12 cellular contexts compared by ENCODE assay signal in the genomic region with DNA sequence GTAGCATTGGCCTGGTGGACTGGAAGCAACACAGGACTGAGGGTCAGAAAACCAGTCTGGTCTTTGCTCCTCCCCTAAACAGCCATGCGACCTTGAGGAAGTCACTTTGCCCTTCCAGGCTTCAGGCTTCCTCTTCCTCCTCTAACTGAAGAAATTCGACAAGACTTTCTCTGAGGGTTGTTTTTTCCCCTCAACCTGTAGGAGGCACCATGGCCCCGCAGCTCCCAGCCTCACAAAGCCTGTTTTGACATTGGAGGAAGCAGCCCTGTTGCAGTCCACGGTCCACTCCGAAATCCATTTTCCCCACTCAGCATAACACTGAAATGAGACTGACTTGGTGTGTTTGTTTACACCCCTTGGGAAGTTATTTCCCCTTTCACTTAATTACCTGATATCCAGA. TPM values are rescaled to one million over a fixed set of nuclear protein-coding genes. Genes with fewer than 3 reads are reported as not detected.
A peak's percentile ranks its signal among the peaks of the same experiment; 100 is the strongest.
DNase-seq lines count a peak whose midpoint lies in the region; ATAC-seq and TF ChIP-seq lines count a peak whose summit lies in the region.
"Had no signal": no experiment of that assay in that cellular context is flagged by ENCODE, and none has a peak within 500 bp of the region (broad histone marks: within the 10 kb centered on the region; RNA-seq: fewer than 3 reads in every experiment).

No MANE protein-coding gene starts in this region.

- no peak overlapping the region for H3K27ac Mint-ChIP-seq in chondrocyte (ENCODE audit: unreplicated experiment)
- no peak overlapping the region for H3K27ac Mint-ChIP-seq in activated CD8-positive, alpha-beta memory T cell treated with anti-CD3 and anti-CD28 coated beads, Interleukin-2, amount 10 ng/mL, durations not matched to agents 7 days and 5 days

- no peaks in the 10 kb centered on the region for H3K4me1 Mint-ChIP-seq in chondrocyte (ENCODE audit: low read depth)
- no peaks in the 10 kb centered on the region for H3K4me1 Mint-ChIP-seq in activated CD8-positive, alpha-beta memory T cell treated with anti-CD3 and anti-CD28 coated beads, Interleukin-2, amount 10 ng/mL, durations not matched to agents 7 days and 5 days
- H3K4me1 Mint-ChIP-seq: central memory CD8-positive, alpha-beta T cell had no signal

- no peak overlapping the region for H3K23ac ChIP-seq in mesendoderm (ENCODE audit: low read length)

- no peaks in the 10 kb centered on the region for H3K36me3 Mint-ChIP-seq in chondrocyte (ENCODE audit: low read depth)
- no peaks in the 10 kb centered on the region for H3K36me3 Mint-ChIP-seq in activated CD8-positive, alpha-beta memory T cell treated with anti-CD3 and anti-CD28 coated beads, Interleukin-2, amount 10 ng/mL, durations not matched to agents 7 days and 5 days

- no peak overlapping the region for H4K8ac ChIP-seq in mesendoderm (ENCODE audit: low read depth, low read length)

- no peaks in the 10 kb centered on the region for H3K9me3 Mint-ChIP-seq in chondrocyte (ENCODE audit: low read depth)
- H3K9me3 Mint-ChIP-seq in activated CD8-positive, alpha-beta memory T cell treated with anti-CD3 and anti-CD28 coated beads, Interleukin-2, amount 10 ng/mL, durations not matched to agents 7 days and 5 days (ENCODE audit: low read depth) = no peaks in the 10 kb centered on the region
- H3K9me3 Mint-ChIP-seq: central memory CD8-positive, alpha-beta T cell had no signal

- peaks cover 2% of the 10 kb centered on the region for H3K4me1 ChIP-seq in mesendoderm (ENCODE audit: control insufficient read depth, low read depth, low read length)

- TF ChIP-seq CTCF in C4-2B (conservative IDR thresholded peaks at IDR 0.05) = peak; percentile 82
- TF ChIP-seq CTCF in HL-60 (IDR thresholded peaks at IDR 0.05; ENCODE audit: insufficient read depth, low read length) = no peak
- TF ChIP-seq CTCF in chondrocyte (IDR thresholded peaks at IDR 0.05) = peak; percentile 69

- no CpG with 5 or more reads among the region's 5 CpGs for WGBS in mesendoderm (ENCODE audit: extremely low coverage, insufficient coverage, low lambda C conversion rate)

- H3K9ac ChIP-seq in mesendoderm (ENCODE audit: low read length) = no peak overlapping the region

- no peaks in the 10 kb centered on the region for H3K36me3 ChIP-seq in mesendoderm (ENCODE audit: control insufficient read depth, insufficient read depth, low read length)

- no peaks in the 10 kb centered on the region for H3K79me2 ChIP-seq in mesendoderm (ENCODE audit: control insufficient read depth, insufficient read depth, low read length)

- H3K4me2 ChIP-seq in mesendoderm (ENCODE audit: low read length) = no peak overlapping the region

- H3K4ac ChIP-seq in mesendoderm (ENCODE audit: low read depth, low read length) = no peak overlapping the region

- H3K27ac ChIP-seq in C4-2B (no peak overlapping the region), HL-60 (replicated peaks) (no peak overlapping the region), mesendoderm (ENCODE audit: low read depth, low read length) (no peak overlapping the region)

- H3K4me3 ChIP-seq in HL-60 (replicated peaks; ENCODE audit: insufficient read depth, low read length) (no peak overlapping the region), mesendoderm (ENCODE audit: low read length) (no peak overlapping the region)

- no peak overlapping the region for H4K5ac ChIP-seq in mesendoderm (ENCODE audit: low read length)

- no peak overlapping the region for H3K18ac ChIP-seq in mesendoderm (ENCODE audit: low read length)

- H3K4me3 Mint-ChIP-seq in chondrocyte (ENCODE audit: unreplicated experiment) = no peak overlapping the region
- no peak overlapping the region for H3K4me3 Mint-ChIP-seq in activated CD8-positive, alpha-beta memory T cell treated with anti-CD3 and anti-CD28 coated beads, Interleukin-2, amount 10 ng/mL, durations not matched to agents 7 days and 5 days
- H3K4me3 Mint-ChIP-seq: central memory CD8-positive, alpha-beta T cell had no signal

- H3K27me3 Mint-ChIP-seq in chondrocyte (ENCODE audit: low read depth) = peaks cover 17% of the 10 kb centered on the region
- no peaks in the 10 kb centered on the region for H3K27me3 Mint-ChIP-seq in activated CD8-positive, alpha-beta memory T cell treated with anti-CD3 and anti-CD28 coated beads, Interleukin-2, amount 10 ng/mL, durations not matched to agents 7 days and 5 days

- DNase-seq in HL-60 (ENCODE audit: low read depth in 1 of 2, low spot score in 1 of 2) (peak; percentile 17 to 28), chondrocyte (ENCODE audit: low spot score) (no peak), mesendoderm (peak; percentile 75)
- no peak for DNase-seq in activated CD8-positive, alpha-beta memory T cell treated with anti-CD3 and anti-CD28 coated beads, Interleukin-2, amount 10 ng/mL, durations not matched to agents 7 days and 5 days
- no peak for DNase-seq in activated CD8-positive, alpha-beta memory T cell treated with anti-CD3 and anti-CD28 coated beads, Interleukin-2, amount 50 U/mL, for 48 hours
- DNase-seq in activated CD4-positive, alpha-beta T cell treated with anti-CD3 and anti-CD28 coated beads for 48 hours = no peak
- DNase-seq: mammary epithelial cell, MM.1S had no signal

- no peak overlapping the region for H2BK5ac ChIP-seq in mesendoderm (ENCODE audit: low read length)

- H3K27me3 ChIP-seq in HL-60 (ENCODE audit: insufficient read depth, poor library complexity, severe bottlenecking) (no peaks in the 10 kb centered on the region), mesendoderm (ENCODE audit: insufficient read depth, low read length, poor library complexity) (no peaks in the 10 kb centered on the region)

- H3K56ac ChIP-seq in mesendoderm (ENCODE audit: low read length) = no peak overlapping the region

- H2AK5ac ChIP-seq in mesendoderm (ENCODE audit: low read length) = no peak overlapping the region

- no peak overlapping the region for H2BK15ac ChIP-seq in mesendoderm (replicated peaks; ENCODE audit: low read depth)

- no peak for ATAC-seq in activated CD8-positive, alpha-beta memory T cell treated with anti-CD3 and anti-CD28 coated beads, Interleukin-2, amount 10 ng/mL, durations not matched to agents 7 days and 5 days
- no peak for ATAC-seq in GM19324 (IDR thresholded peaks at IDR 0.05; ENCODE audit: low FRiP score, unreplicated experiment)

- H2BK120ac ChIP-seq in mesendoderm (ENCODE audit: low read depth, low read length) = no peak overlapping the region

- H3K79me1 ChIP-seq in mesendoderm (ENCODE audit: low read length) = no peaks in the 10 kb centered on the region

- CTCF ChIA-PET in activated CD8-positive, alpha-beta memory T cell treated with anti-CD3 and anti-CD28 coated beads, Interleukin-2, amount 10 ng/mL, durations not matched to agents 7 days and 5 days (lab: Charles Lee) = no interaction called here

RNA-seq across cellular contexts. Expression of a gene that starts 41.2 kb away (rescaled TPM):
- total RNA-seq in chondrocyte = not detected in 3 replicates
- polyA plus RNA-seq in mesendoderm (2013, experiment 1 of 2) = not detected
- not detected for polyA plus RNA-seq in mesendoderm (2013, experiment 2 of 2)
- not detected for total RNA-seq in activated CD8-positive, alpha-beta memory T cell treated with anti-CD3 and anti-CD28 coated beads, Interleukin-2, amount 10 ng/mL, durations not matched to agents 7 days and 5 days
- total RNA-seq: Daoy, mammary epithelial cell had no signal
- polyA plus RNA-seq: mammary epithelial cell had no signal

Comparison
In these comparisons a context has a peak if more than half of its experiments do, and no peak if none do; other contexts are left out.
1. DNase-seq: peak in HL-60 (2 of 2) and mesendoderm (single experiment); none in chondrocyte (single experiment), activated CD8-positive, alpha-beta memory T cell treated with anti-CD3 and anti-CD28 coated beads, Interleukin-2, amount 10 ng/mL, durations not matched to agents 7 days and 5 days (single experiment), activated CD8-positive, alpha-beta memory T cell treated with anti-CD3 and anti-CD28 coated beads, Interleukin-2, amount 50 U/mL, for 48 hours (single experiment) and activated CD4-positive, alpha-beta T cell treated with anti-CD3 and anti-CD28 coated beads for 48 hours (single experiment).